ENCODE assay signal across 9 cellular contexts in the genomic region with DNA sequence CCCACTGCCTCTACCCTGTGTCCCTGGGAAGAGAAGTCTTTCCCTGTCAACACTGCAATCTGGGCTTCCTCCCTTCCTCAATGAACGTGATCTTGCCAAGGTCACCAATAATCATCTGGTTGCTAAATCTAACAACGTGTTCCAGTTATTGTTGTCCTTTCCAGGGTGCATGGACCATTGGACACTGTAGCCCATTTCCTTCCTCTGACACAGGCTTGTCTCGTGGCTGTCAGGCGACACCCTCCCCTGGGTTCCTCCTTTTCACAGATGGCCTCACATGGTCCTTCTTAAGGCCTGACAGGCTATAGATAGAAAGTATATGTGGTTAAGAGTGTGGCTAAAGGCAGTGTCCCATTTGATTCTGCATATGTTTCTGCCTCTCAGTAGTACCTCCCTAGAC.
DNase-seq lines count a peak whose midpoint lies in the region; ATAC-seq and TF ChIP-seq lines count a peak whose summit lies in the region.
"Had no signal": no experiment of that assay in that cellular context is flagged by ENCODE, and none has a peak within 500 bp of the region (broad histone marks: within the 10 kb centered on the region; RNA-seq: fewer than 3 reads in every experiment).

No MANE protein-coding gene starts in this region.

- no peaks in the 10 kb centered on the region; the same call in 1 of the 2 replicates for H3K36me3 ChIP-seq in SJCRH30
- no peaks in the 10 kb centered on the region for H3K36me3 ChIP-seq in lung (ENCODE audit: control insufficient read depth in 2 of 2, insufficient read depth in 2 of 2, low read length in 2 of 2)
- no peaks in the 10 kb centered on the region for H3K36me3 ChIP-seq in endodermal cell (ENCODE audit: control insufficient read depth, insufficient read depth, low read length)

- DNase-seq in GF-D8 (lab: John Stamatoyannopoulos, UW) (peak; percentile 82), SJCRH30 (peak in 1 of 2 experiments; percentile 64), lung (ENCODE audit: low spot score) (peak; percentile 45), coronary artery (ENCODE audit: low spot score) (no peak), endodermal cell (no peak), NCI-H1048 (lab: John Stamatoyannopoulos, UW) (no peak)
- DNase-seq in activated naive CD4-positive, alpha-beta T cell treated with anti-CD3 and anti-CD28 coated beads, Interleukin-2, amount 50 U/mL, for 16 hours, result no peak
- DNase-seq: stimulated activated CD4-positive, alpha-beta T cell treated with anti-CD3 and anti-CD28 coated beads, Interleukin-4, amount 100 ng/mL, for 4 hours had no signal

- H3K9me3 Mint-ChIP-seq in endodermal cell, result no peaks in the 10 kb centered on the region

- peaks cover 5% of the 10 kb centered on the region for H3K4me1 Mint-ChIP-seq in endodermal cell

- no peak overlapping the region for H3K27ac Mint-ChIP-seq in endodermal cell

- H3K27ac ChIP-seq in SJCRH30, result peak overlapping the region; percentile 86
- H3K27ac ChIP-seq in lung (ENCODE audit: low read depth in 1 of 2, low read length in 1 of 2), result peak overlapping the region in 1 of 2 donors; percentile 27
- peak overlapping the region in 1 of 2 donors; percentile 93 for H3K27ac ChIP-seq in coronary artery
- H3K27ac ChIP-seq in endodermal cell (ENCODE audit: low read depth, low read length), result no peak overlapping the region

- ATAC-seq in HG02588 (IDR thresholded peaks at IDR 0.05; ENCODE audit: unreplicated experiment) (peak; percentile 64), lung (ENCODE audit: insufficient read depth, low FRiP score) (no peak)

- no peak overlapping the region for H3K4me3 Mint-ChIP-seq in endodermal cell

- H3K4me3 ChIP-seq in SJCRH30 (no peak overlapping the region), lung (no peak overlapping the region), coronary artery (no peak overlapping the region), endodermal cell (ENCODE audit: low read length) (no peak overlapping the region)

- no peaks in the 10 kb centered on the region for H3K27me3 ChIP-seq in SJCRH30
- H3K27me3 ChIP-seq in lung (ENCODE audit: control insufficient read depth, insufficient read depth), result no peaks in the 10 kb centered on the region
- H3K27me3 ChIP-seq in endodermal cell (ENCODE audit: control insufficient read depth, insufficient read depth, low read length, poor library complexity, severe bottlenecking), result peaks cover 36% of the 10 kb centered on the region

- H3K9me3 ChIP-seq in SJCRH30 (replicated peaks) (no peaks in the 10 kb centered on the region), lung (ENCODE audit: control insufficient read depth in 2 of 2, insufficient read depth in 1 of 2, low read length in 1 of 2) (no peaks in the 10 kb centered on the region), endodermal cell (ENCODE audit: control insufficient read depth, low read length) (no peaks in the 10 kb centered on the region)

- no peaks in the 10 kb centered on the region for H3K36me3 Mint-ChIP-seq in endodermal cell (ENCODE audit: low read depth)

- no peak overlapping the region for H3K9ac ChIP-seq in endodermal cell (ENCODE audit: extremely low read depth, low read length, poor library complexity, severe bottlenecking)

- WGBS in lung, 2 donors, result 18 to 40% methylated on average over 4 of the region's 4 CpGs
- 83 to 90% methylated on average over 4 of the region's 4 CpGs for WGBS in endodermal cell (ENCODE audit: insufficient coverage in 1 of 2, insufficient read length in 1 of 2), 2 experiments

- H3K27me3 Mint-ChIP-seq in endodermal cell (ENCODE audit: insufficient read depth), result peaks cover 50% of the 10 kb centered on the region

- H3K4me1 ChIP-seq in SJCRH30 (peaks cover 38% of the 10 kb centered on the region), lung (ENCODE audit: control insufficient read depth in 2 of 2, insufficient read depth in 2 of 2, low read length in 2 of 2) (peaks cover 0 to 11% of the 10 kb centered on the region in 2 donors), endodermal cell (ENCODE audit: control insufficient read depth, insufficient read depth, low read length) (no peaks in the 10 kb centered on the region)

- no peak for TF ChIP-seq CTCF in lung (IDR thresholded peaks at IDR 0.05; ENCODE audit: control extremely low read depth, extremely low read depth)
- TF ChIP-seq CTCF in coronary artery (IDR thresholded peaks at IDR 0.05), result no peak
- no peak for TF ChIP-seq CTCF in endodermal cell (conservative IDR thresholded peaks at IDR 0.05)

Comparison
In these comparisons a context has a peak if more than half of its experiments do, and no peak if none do; other contexts are left out.
1. DNase-seq: peak in GF-D8 (single experiment) and lung (single experiment); none in coronary artery (single experiment), endodermal cell (single experiment), activated naive CD4-positive, alpha-beta T cell treated with anti-CD3 and anti-CD28 coated beads, Interleukin-2, amount 50 U/mL, for 16 hours (single experiment) and NCI-H1048 (single experiment).